ENCODE assay signal across 15 cellular contexts in genomic region chr1:178371999-178372398, GRCh38.
DNase-seq lines count a peak whose midpoint lies in the region; FAIRE-seq and TF ChIP-seq lines count a peak whose summit lies in the region.
"Had no signal": no experiment of that assay in that cellular context is flagged by ENCODE, and none has a peak within 500 bp of the region (broad histone marks: within the 10 kb centered on the region; RNA-seq: fewer than 3 reads in every experiment).

No MANE protein-coding gene starts in this region.

- no peak overlapping the region for H3K4me3 Mint-ChIP-seq in neural progenitor cell
- H3K4me3 Mint-ChIP-seq: activated CD8-positive, alpha-beta memory T cell treated with anti-CD3 and anti-CD28 coated beads, Interleukin-2, amount 10 ng/mL, durations not matched to agents 7 days and 5 days; activated naive CD8-positive, alpha-beta T cell treated with anti-CD3 and anti-CD28 coated beads for 36 hours; T-helper 1 cell treated with Interleukin-12 subunit alpha and Interleukin-12 subunit beta and Interleukin-4 antibody, amounts not matched to agents 30 μg/mL and 1 μg/mL, for 36 hours had no signal

- no peak for TF ChIP-seq POLR2A in GM12892 (IDR thresholded peaks at IDR 0.05; ENCODE audit: low read depth, low read length)

- H3K9ac ChIP-seq in OCI-LY3 (ENCODE audit: low read length) (no peak overlapping the region), neural progenitor cell (no peak overlapping the region)

- CTCF ChIA-PET in GM10248 (lab: Yijun Ruan, JAX), result interaction anchor here (0.9 to 2.2 kb wide), 3 partner anchors 18 to 382 kb away, joined by 3 to 4 read pairs (median 3); no protein-coding TSS in a partner anchor

- H3K36me3 Mint-ChIP-seq in neural progenitor cell, result no peaks in the 10 kb centered on the region
- H3K36me3 Mint-ChIP-seq: activated CD8-positive, alpha-beta memory T cell treated with anti-CD3 and anti-CD28 coated beads, Interleukin-2, amount 10 ng/mL, durations not matched to agents 7 days and 5 days; activated naive CD8-positive, alpha-beta T cell treated with anti-CD3 and anti-CD28 coated beads for 36 hours had no signal

- H3K36me3 ChIP-seq in ACC112 (ENCODE audit: insufficient read depth, low read length) (no peaks in the 10 kb centered on the region), OCI-LY3 (replicated peaks; ENCODE audit: low read depth, low read length) (no peaks in the 10 kb centered on the region), neural progenitor cell (no peaks in the 10 kb centered on the region)
- H3K36me3 ChIP-seq: uterus had no signal

- H3K4me3 ChIP-seq in ACC112 (ENCODE audit: low read depth, low read length) (peak overlapping the region; percentile 75), OCI-LY3 (ENCODE audit: low read length) (peak overlapping the region; percentile 72), fibroblast of mammary gland (ENCODE audit: control insufficient read depth, low read depth, low read length) (peak overlapping the region; percentile 35), neural progenitor cell (peak overlapping the region; percentile 54)
- H3K4me3 ChIP-seq: PC-9 had no signal

- H3K27ac Mint-ChIP-seq in neural progenitor cell, result no peak overlapping the region
- H3K27ac Mint-ChIP-seq: activated CD8-positive, alpha-beta memory T cell treated with anti-CD3 and anti-CD28 coated beads, Interleukin-2, amount 10 ng/mL, durations not matched to agents 7 days and 5 days; activated naive CD8-positive, alpha-beta T cell treated with anti-CD3 and anti-CD28 coated beads for 36 hours; T-helper 1 cell treated with Interleukin-12 subunit alpha and Interleukin-12 subunit beta and Interleukin-4 antibody, amounts not matched to agents 30 μg/mL and 1 μg/mL, for 36 hours had no signal

- H3K27me3 ChIP-seq in ACC112 (ENCODE audit: insufficient read depth, low read length), result no peaks in the 10 kb centered on the region
- H3K27me3 ChIP-seq in OCI-LY3 (ENCODE audit: low read depth, low read length), result peaks cover 17% of the 10 kb centered on the region
- H3K27me3 ChIP-seq in neural progenitor cell, result no peaks in the 10 kb centered on the region
- H3K27me3 ChIP-seq: uterus had no signal

- no peaks in the 10 kb centered on the region for H3K9me3 Mint-ChIP-seq in neural progenitor cell
- H3K9me3 Mint-ChIP-seq: activated naive CD8-positive, alpha-beta T cell treated with anti-CD3 and anti-CD28 coated beads for 36 hours; T-helper 1 cell treated with Interleukin-12 subunit alpha and Interleukin-12 subunit beta and Interleukin-4 antibody, amounts not matched to agents 30 μg/mL and 1 μg/mL, for 36 hours had no signal

- H3K27ac ChIP-seq in ACC112 (ENCODE audit: low read depth, low read length), result 0 out of 2 replicates have a peak overlapping the region, but pooled peaks have one; percentile 14
- H3K27ac ChIP-seq in OCI-LY3 (ENCODE audit: low read length), result no peak overlapping the region
- H3K27ac ChIP-seq in neural progenitor cell, result peak overlapping the region; percentile 23
- H3K27ac ChIP-seq: PC-9 had no signal

- H2AFZ ChIP-seq in ACC112 (ENCODE audit: low read length, unreplicated experiment), result no peak overlapping the region
- peak overlapping the region; percentile 69; the same call in 1 of the 2 replicates for H2AFZ ChIP-seq in OCI-LY3 (ENCODE audit: low read depth, low read length)
- H2AFZ ChIP-seq in neural progenitor cell (replicated peaks), result peak overlapping the region; percentile 60
- H2AFZ ChIP-seq: PC-9 had no signal

- TF ChIP-seq CTCF in OCI-LY3 (IDR thresholded peaks at IDR 0.05; ENCODE audit: low read depth, low read length) (no peak), fibroblast of mammary gland (conservative IDR thresholded peaks at IDR 0.05; ENCODE audit: control insufficient read depth, insufficient read depth, low read depth, low read length) (no peak), neural progenitor cell (IDR thresholded peaks at IDR 0.05) (no peak), GM10248 (IDR thresholded peaks at IDR 0.05; ENCODE audit: control extremely low read depth, extremely low read depth, low read depth, missing control alignments) (no peak)

- no peaks in the 10 kb centered on the region for H3K27me3 Mint-ChIP-seq in neural progenitor cell (ENCODE audit: insufficient read depth, low read depth)

- POLR2A ChIA-PET in GM10248 (lab: Yijun Ruan, JAX), result no interaction called here

- DNase-seq in fibroblast of mammary gland (ENCODE audit: low read depth), result no peak
- DNase-seq in neural progenitor cell (ENCODE audit: low spot score), result no peak
- no peak for DNase-seq in GM10248 (ENCODE audit: extremely low spot score)
- no peak for DNase-seq in HK-2 (ENCODE audit: unreplicated experiment)
- no peak for DNase-seq in T-helper 2 cell
- no peak for DNase-seq in GM12892 (ENCODE audit: insufficient read length)
- DNase-seq: activated CD8-positive, alpha-beta memory T cell treated with anti-CD3 and anti-CD28 coated beads, Interleukin-2, amount 10 ng/mL, durations not matched to agents 7 days and 5 days; activated naive CD8-positive, alpha-beta T cell treated with anti-CD3 and anti-CD28 coated beads for 36 hours; effector CD8-positive, alpha-beta T cell; NCI-H2029 treated with DMSO at 0.1 percent for 48 hours; PC-9; uterus had no signal

- H3K79me2 ChIP-seq in ACC112 (ENCODE audit: control insufficient read depth, insufficient read depth, low read length, unreplicated experiment), result peaks cover 42% of the 10 kb centered on the region
- H3K79me2 ChIP-seq in OCI-LY3 (ENCODE audit: low read length), result no peaks in the 10 kb centered on the region
- H3K79me2 ChIP-seq in neural progenitor cell (ENCODE audit: low read depth), result no peaks in the 10 kb centered on the region

- H3K4me2 ChIP-seq in OCI-LY3 (ENCODE audit: low read length), result peak overlapping the region; percentile 84
- peak overlapping the region; percentile 91 for H3K4me2 ChIP-seq in neural progenitor cell
- H3K4me2 ChIP-seq: PC-9 had no signal

- H4K20me1 ChIP-seq in OCI-LY3 (ENCODE audit: insufficient read depth, low read length), result no peaks in the 10 kb centered on the region
- no peaks in the 10 kb centered on the region for H4K20me1 ChIP-seq in neural progenitor cell (ENCODE audit: low read depth)

- peaks cover 11% of the 10 kb centered on the region for H3K4me1 ChIP-seq in ACC112 (ENCODE audit: control insufficient read depth, insufficient read depth, low read length, unreplicated experiment)
- peaks cover 28% of the 10 kb centered on the region for H3K4me1 ChIP-seq in OCI-LY3 (ENCODE audit: low read length)
- H3K4me1 ChIP-seq in neural progenitor cell, result peaks cover 39% of the 10 kb centered on the region

- no peak for FAIRE-seq in GM12892 (lab: Jason Lieb, UNC)

- H3F3A ChIP-seq in neural progenitor cell (ENCODE audit: low read depth), result peaks cover 12% of the 10 kb centered on the region

- H3K4me1 Mint-ChIP-seq in neural progenitor cell, result peaks cover 4% of the 10 kb centered on the region
- H3K4me1 Mint-ChIP-seq: activated CD8-positive, alpha-beta memory T cell treated with anti-CD3 and anti-CD28 coated beads, Interleukin-2, amount 10 ng/mL, durations not matched to agents 7 days and 5 days; activated naive CD8-positive, alpha-beta T cell treated with anti-CD3 and anti-CD28 coated beads for 36 hours had no signal

- H3K9me3 ChIP-seq in OCI-LY3 (ENCODE audit: insufficient read depth, low read length) (no peaks in the 10 kb centered on the region), neural progenitor cell (ENCODE audit: low read depth) (no peaks in the 10 kb centered on the region)
- H3K9me3 ChIP-seq: uterus had no signal
